Comparison of ENCODE assay signal across 12 cellular contexts in genomic region chr21:29985866-29986265, GRCh38. TPM values are rescaled to one million over a fixed set of nuclear protein-coding genes. Genes with fewer than 3 reads are reported as not detected.
"Had no signal": no experiment of that assay in that cellular context is flagged by ENCODE, and none has a peak within 500 bp of the region (broad histone marks: within the 10 kb centered on the region; RNA-seq: fewer than 3 reads in every experiment).

No MANE protein-coding gene starts in this region.

- H3K27ac Mint-ChIP-seq: GM23338, H9, HFFc6 had no signal

- H3K4me1 ChIP-seq: HAP-1 had no signal

- H3K9ac ChIP-seq: GM23248 had no signal

- ATAC-seq: GM23338, HCT116 had no signal

- H3K4me3 Mint-ChIP-seq: GM23338, H9, HFFc6 had no signal

- FAIRE-seq: H1, H54 had no signal

- DNase-seq: GM23248, GOT3, H7, H9, HCEC 1CT, HFFc6 had no signal

- H3K27ac ChIP-seq: GM23248 had no signal

- H3K9me3 ChIP-seq: HAP-1 had no signal

- H3K4me3 ChIP-seq: GM23248, GM23338, HAP-1 had no signal

- H3K4me1 Mint-ChIP-seq: GM23338, H9 had no signal

- H3K36me3 ChIP-seq: HAP-1 had no signal

RNA-seq across cellular contexts. Expression of gene GRIK1, which starts 46.1 kb away (rescaled TPM):
- total RNA-seq: GM23248, H4, H7, H9, HFFc6 had no signal
- polyA plus RNA-seq: GM23248 had no signal
